11 cellular contexts compared by ENCODE assay signal in the genomic region with DNA sequence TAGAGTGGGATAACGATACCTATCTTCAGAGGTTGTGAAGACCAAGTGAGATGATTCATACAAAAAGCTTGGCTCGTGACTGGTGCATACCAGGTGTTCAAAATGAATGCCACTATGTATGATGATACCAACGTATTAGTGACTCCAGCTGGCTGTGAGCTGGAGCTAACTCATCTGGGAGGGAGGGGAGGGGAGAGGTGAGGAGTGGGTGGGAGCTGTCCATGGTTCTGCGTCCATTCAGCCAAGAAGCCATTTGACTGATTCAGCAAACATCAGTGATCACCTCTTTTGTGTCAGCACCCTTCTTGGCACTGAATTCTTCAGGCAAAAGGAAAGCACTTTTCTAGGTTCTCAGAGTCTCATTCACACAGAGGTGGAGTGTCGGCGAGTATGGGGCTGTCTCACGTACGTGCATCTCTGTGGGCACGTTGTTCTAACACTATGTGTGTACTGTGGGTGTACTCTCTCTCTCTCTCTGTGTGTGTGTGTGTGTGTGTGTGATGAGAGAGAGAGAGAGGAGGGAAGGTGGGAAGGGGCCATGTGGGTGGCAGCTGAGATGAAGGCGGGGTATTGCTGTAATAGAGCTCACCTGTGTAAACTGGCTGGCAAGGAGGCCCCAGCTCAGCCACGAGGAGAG.
DNase-seq lines count a peak whose midpoint lies in the region; ATAC-seq and TF ChIP-seq lines count a peak whose summit lies in the region.
"Had no signal": no experiment of that assay in that cellular context is flagged by ENCODE, and none has a peak within 500 bp of the region (broad histone marks: within the 10 kb centered on the region; RNA-seq: fewer than 3 reads in every experiment).

No MANE protein-coding gene starts in this region.

- no peak for TF ChIP-seq CTCF in fibroblast of the aortic adventitia (IDR thresholded peaks at IDR 0.05; ENCODE audit: insufficient read depth, low read length)

- H3F3A ChIP-seq in GM23248 (ENCODE audit: insufficient read depth) = no peaks in the 10 kb centered on the region

- H3K9me3 ChIP-seq in GM23248 (ENCODE audit: low read depth) = no peaks in the 10 kb centered on the region
- H3K9me3 ChIP-seq: thoracic aorta had no signal

- no peaks in the 10 kb centered on the region for H4K20me1 ChIP-seq in GM23248 (ENCODE audit: insufficient read depth)

- peaks cover 34% of the 10 kb centered on the region for H3K27me3 ChIP-seq in GM23248 (replicated peaks; ENCODE audit: insufficient read depth)

- no peaks in the 10 kb centered on the region for H3K9me2 ChIP-seq in GM23248 (ENCODE audit: insufficient read depth)

- no peak overlapping the region for H3K4me2 ChIP-seq in GM23248 (ENCODE audit: unreplicated experiment)

- no peaks in the 10 kb centered on the region for H3K79me2 ChIP-seq in GM23248 (ENCODE audit: insufficient read depth)

- H3K27ac ChIP-seq in GM23248 = no peak overlapping the region
- H3K27ac ChIP-seq: thoracic aorta had no signal

- H3K4me3 ChIP-seq in GM23248 (no peak overlapping the region), fibroblast of the aortic adventitia (ENCODE audit: low read depth, low read length) (no peak overlapping the region)
- H3K4me3 ChIP-seq: thoracic aorta had no signal

- peak; percentile 33 for DNase-seq in A172 (ENCODE audit: low spot score)
- DNase-seq in GM23248 = peak; percentile 58
- DNase-seq in RPMI8226 = peak; percentile 26
- DNase-seq in fibroblast of the aortic adventitia (ENCODE audit: low read depth) = peak; percentile 53
- no peak for DNase-seq in AG20443 (ENCODE audit: low spot score)
- DNase-seq in activated effector memory CD4-positive, alpha-beta T cell treated with anti-CD3 and anti-CD28 coated beads, Interleukin-2, amount 50 U/mL, for 16 hours = no peak
- DNase-seq in superior temporal gyrus (ENCODE audit: extremely low spot score) = no peak
- DNase-seq: DMS153, NCI-H748 treated with DMSO at 0.1 percent for 48 hours had no signal

- ATAC-seq in HG03432 (IDR thresholded peaks at IDR 0.05; ENCODE audit: unreplicated experiment) = no peak

- H3K36me3 ChIP-seq in GM23248 (ENCODE audit: low read depth) = no peaks in the 10 kb centered on the region
- H3K36me3 ChIP-seq: thoracic aorta had no signal

- H3K4me1 ChIP-seq in GM23248 (ENCODE audit: insufficient read depth) = no peaks in the 10 kb centered on the region

- in situ Hi-C loops in GM23248 (cut with MboI) = no loop called here

- 45 to 55% methylated on average over 10 to 11 of the region's 11 CpGs for WGBS in GM23248 (ENCODE audit: low coverage in 1 of 2, low lambda C conversion rate in 2 of 2, missing lambda C conversion rate in 2 of 2), 2 experiments

- no peak overlapping the region for H3K9ac ChIP-seq in GM23248

- no peak overlapping the region for H2AFZ ChIP-seq in GM23248

Comparison
In these comparisons a context has a peak if more than half of its experiments do, and no peak if none do; other contexts are left out.
1. DNase-seq: peak in A172 (single experiment), GM23248 (single experiment), RPMI8226 (single experiment) and fibroblast of the aortic adventitia (single experiment); none in AG20443 (single experiment), activated effector memory CD4-positive, alpha-beta T cell treated with anti-CD3 and anti-CD28 coated beads, Interleukin-2, amount 50 U/mL, for 16 hours (single experiment) and superior temporal gyrus (single experiment).